ENCODE assay signal across 19 cellular contexts in genomic region chr17:35856603-35857002, GRCh38. TPM values are rescaled to one million over a fixed set of nuclear protein-coding genes. Genes with fewer than 3 reads are reported as not detected.
"Had no signal": no experiment of that assay in that cellular context is flagged by ENCODE, and none has a peak within 500 bp of the region (broad histone marks: within the 10 kb centered on the region; RNA-seq: fewer than 3 reads in every experiment).

No MANE protein-coding gene starts in this region.

- H3K4me1 ChIP-seq: adrenal gland, colonic mucosa, heart right ventricle, left ventricle myocardium inferior, sigmoid colon had no signal

- H3K4me3 Mint-ChIP-seq: activated naive CD4-positive, alpha-beta T cell treated with anti-CD3 and anti-CD28 coated beads for 36 hours; memory B cell; stimulated activated naive CD8-positive, alpha-beta T cell treated with anti-CD3 and anti-CD28 coated beads, Interleukin-15, Interleukin-2, amounts not matched to agents 100 ng/mL and 50 ng/mL, for 24 hours; T-helper 2 cell treated with Interferon-gamma antibody and Interleukin-4, amounts not matched to agents 5 μg/mL and 100 μg/mL, for 36 hours had no signal

- H3K27me3 ChIP-seq: adrenal gland, colonic mucosa, heart right ventricle, sigmoid colon had no signal

- H3K27ac Mint-ChIP-seq: activated naive CD4-positive, alpha-beta T cell treated with anti-CD3 and anti-CD28 coated beads for 36 hours; memory B cell; T-helper 2 cell treated with Interferon-gamma antibody and Interleukin-4, amounts not matched to agents 5 μg/mL and 100 μg/mL, for 36 hours had no signal

- H3K4me3 ChIP-seq: adrenal gland, colonic mucosa, heart right ventricle, left ventricle myocardium inferior, sigmoid colon, thoracic aorta had no signal

- H3K9me3 Mint-ChIP-seq: activated naive CD4-positive, alpha-beta T cell treated with anti-CD3 and anti-CD28 coated beads for 36 hours; memory B cell; stimulated activated naive CD8-positive, alpha-beta T cell treated with anti-CD3 and anti-CD28 coated beads, Interleukin-15, Interleukin-2, amounts not matched to agents 100 ng/mL and 50 ng/mL, for 24 hours; T-helper 2 cell treated with Interferon-gamma antibody and Interleukin-4, amounts not matched to agents 5 μg/mL and 100 μg/mL, for 36 hours had no signal

- H3K36me3 ChIP-seq: colonic mucosa, left ventricle myocardium inferior had no signal

- H3K27ac ChIP-seq: adrenal gland, colonic mucosa, heart right ventricle, left ventricle myocardium inferior, sigmoid colon, thoracic aorta had no signal

- ATAC-seq: activated CD4-positive, CD25-positive, alpha-beta regulatory T cell treated with anti-CD3 and anti-CD28 coated beads, Interleukin-2, amount 50 U/mL, for 24 hours; heart right ventricle had no signal

- H3K27me3 Mint-ChIP-seq: memory B cell; stimulated activated naive CD8-positive, alpha-beta T cell treated with anti-CD3 and anti-CD28 coated beads, Interleukin-15, Interleukin-2, amounts not matched to agents 100 ng/mL and 50 ng/mL, for 24 hours had no signal

- H3K9me3 ChIP-seq: adrenal gland, colonic mucosa, heart right ventricle, left ventricle myocardium inferior, sigmoid colon, thoracic aorta had no signal

- DNase-seq: activated naive CD4-positive, alpha-beta T cell treated with anti-CD3 and anti-CD28 coated beads for 36 hours; adrenal gland; colonic mucosa; foreskin melanocyte; heart right ventricle; left ventricle myocardium inferior; sigmoid colon had no signal

RNA-seq across cellular contexts. Expression of gene HEATR9, which starts 12.1 kb away (rescaled TPM):
- total RNA-seq: activated naive CD4-positive, alpha-beta T cell treated with anti-CD3 and anti-CD28 coated beads for 36 hours; adrenal gland; cardiac septum; colonic mucosa; endothelial cell of umbilical vein; heart right ventricle; left ventricle myocardium inferior; osteocyte; pulmonary artery endothelial cell; sigmoid colon; thoracic aorta; urinary bladder had no signal
- polyA plus RNA-seq: endothelial cell of umbilical vein, heart right ventricle, keratinocyte, neural cell, urinary bladder had no signal

RNA-seq across cellular contexts. Expression of gene CCL5, which starts 23.6 kb away (rescaled TPM):
- total RNA-seq: endothelial cell of umbilical vein, osteocyte had no signal
- polyA plus RNA-seq: endothelial cell of umbilical vein, neural cell had no signal
